8 cellular contexts compared by ENCODE assay signal in the genomic region with DNA sequence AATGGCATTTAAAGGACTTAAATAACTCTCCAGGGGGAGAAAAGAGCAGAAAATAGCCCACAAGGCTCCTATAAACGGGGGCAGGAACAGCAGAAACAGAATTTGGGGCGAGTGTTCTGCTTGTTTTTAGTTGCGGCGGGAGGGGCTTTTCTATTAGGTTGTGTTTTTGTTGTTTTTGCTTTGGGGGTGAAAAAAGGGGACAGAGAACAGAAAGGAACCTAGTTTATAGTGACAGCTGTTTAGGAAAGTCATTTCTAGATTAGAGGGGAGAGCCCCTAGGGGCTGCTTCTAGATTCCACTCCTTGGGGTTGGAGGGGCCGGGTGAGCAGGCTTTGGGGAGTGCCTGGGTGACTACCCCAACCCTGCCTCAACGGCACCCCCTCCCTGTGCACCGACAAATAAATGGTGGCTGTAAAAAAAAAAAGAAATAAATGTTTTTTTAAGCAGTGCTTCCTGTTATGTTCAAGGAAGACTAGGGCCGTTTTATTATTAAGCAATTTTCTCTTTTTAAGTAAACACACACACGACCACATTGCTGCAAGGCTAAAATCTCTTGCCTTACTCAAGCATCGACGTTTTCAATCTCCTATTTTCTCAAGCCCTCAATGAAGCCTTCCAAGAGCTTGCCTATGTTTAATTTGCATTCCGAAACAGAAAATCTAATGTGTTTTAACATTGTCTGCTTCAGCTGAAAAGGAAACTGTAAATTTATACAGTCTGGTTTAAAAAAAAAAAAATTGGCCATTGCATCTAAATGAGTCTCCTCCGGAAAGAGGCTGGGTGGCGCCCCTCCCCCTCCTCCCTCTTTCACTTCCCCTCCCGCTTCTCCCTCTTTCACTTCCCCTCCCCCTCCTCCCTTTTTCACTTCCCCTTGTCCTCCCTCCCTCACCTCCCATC.
DNase-seq lines count a peak whose midpoint lies in the region; ATAC-seq and TF ChIP-seq lines count a peak whose summit lies in the region.

No MANE protein-coding gene starts in this region.

- H3K4me3 ChIP-seq in Peyer's patch (peak overlapping the region; percentile 11 to 32 (median 17)), right atrium auricular region (peak overlapping the region in 1 of 2 donors; percentile 26), skeletal muscle cell (ENCODE audit: low read depth, low read length) (peak overlapping the region; percentile 21)

- TF ChIP-seq CTCF in CD4-positive, alpha-beta T cell (IDR thresholded peaks at IDR 0.05) = no peak
- TF ChIP-seq CTCF in Peyer's patch (IDR thresholded peaks at IDR 0.05) (no peak), right atrium auricular region (IDR thresholded peaks at IDR 0.05) (no peak)

- peak overlapping the region; percentile 95 for H3K27ac Mint-ChIP-seq in CD4-positive, alpha-beta T cell
- H3K27ac Mint-ChIP-seq in activated naive CD4-positive, alpha-beta T cell treated with anti-CD3 and anti-CD28 coated beads, Interleukin-2, amount 10 ng/mL, durations not matched to agents 7 days and 5 days = peak overlapping the region; percentile 96

- no peaks in the 10 kb centered on the region for H3K9me3 ChIP-seq in CD4-positive, alpha-beta T cell (ENCODE audit: control insufficient read depth, low read length)
- H3K9me3 ChIP-seq in Peyer's patch = no peaks in the 10 kb centered on the region
- H3K9me3 ChIP-seq in right atrium auricular region = no peaks in the 10 kb centered on the region

- H3K4me1 ChIP-seq in Peyer's patch = peaks cover 0 to 9% (median 0%) of the 10 kb centered on the region in 4 donors
- peaks cover 0 to 25% of the 10 kb centered on the region in 2 donors for H3K4me1 ChIP-seq in right atrium auricular region

- POLR2A ChIA-PET in CD4-positive, alpha-beta T cell (lab: Charles Lee) = interaction anchor here (0.6 to 3.2 kb wide), 13 partner anchors 10 to 563 kb away, joined by 3 to 56 read pairs (median 4); a partner anchor contains a TSS

- H3K27ac ChIP-seq in CD4-positive, alpha-beta T cell (ENCODE audit: low read depth, low read length) = peak overlapping the region; percentile 83
- peak overlapping the region; percentile 63 to 88 (median 77) for H3K27ac ChIP-seq in Peyer's patch
- peak overlapping the region; percentile 54 to 71 for H3K27ac ChIP-seq in right atrium auricular region

- H3K4me1 Mint-ChIP-seq in CD4-positive, alpha-beta T cell (ENCODE audit: low read depth) = peaks cover 46% of the 10 kb centered on the region
- H3K4me1 Mint-ChIP-seq in activated naive CD4-positive, alpha-beta T cell treated with anti-CD3 and anti-CD28 coated beads, Interleukin-2, amount 10 ng/mL, durations not matched to agents 7 days and 5 days = peaks cover 30% of the 10 kb centered on the region

- DNase-seq in CD4-positive, alpha-beta T cell = peak; percentile 27 to 65 (median 50)
- DNase-seq in Peyer's patch = peak in 2 of 3 donors; percentile 84 to 94
- DNase-seq in activated naive CD4-positive, alpha-beta T cell treated with anti-CD3 and anti-CD28 coated beads, Interleukin-2, amount 10 ng/mL, durations not matched to agents 7 days and 5 days = peak; percentile 79
- DNase-seq in right atrium auricular region (ENCODE audit: low spot score) = peak; percentile 70
- DNase-seq in skeletal muscle cell (ENCODE audit: low read depth) = no peak
- no peak for DNase-seq in NCI-H1930 (lab: John Stamatoyannopoulos, UW)

- peak overlapping the region; percentile 78 for H3K4me3 Mint-ChIP-seq in CD4-positive, alpha-beta T cell
- H3K4me3 Mint-ChIP-seq in activated naive CD4-positive, alpha-beta T cell treated with anti-CD3 and anti-CD28 coated beads, Interleukin-2, amount 10 ng/mL, durations not matched to agents 7 days and 5 days = peak overlapping the region; percentile 61

- intact Hi-C loops in CD4-positive, alpha-beta T cell (cut with DNase I, micrococcal nuclease) = loop anchor here (1.0 to 2.0 kb wide), 5 partner anchors 11 to 370 kb away; no protein-coding TSS in a partner anchor

- ATAC-seq in CD4-positive, alpha-beta T cell (ENCODE audit: poor library complexity) = peak; percentile 48
- peak; percentile 61 for ATAC-seq in GM19324 (IDR thresholded peaks at IDR 0.05; ENCODE audit: low FRiP score, unreplicated experiment)
- peak; percentile 70 for ATAC-seq in HG03280 (IDR thresholded peaks at IDR 0.05; ENCODE audit: unreplicated experiment)

- no peaks in the 10 kb centered on the region for H3K27me3 ChIP-seq in CD4-positive, alpha-beta T cell (ENCODE audit: control insufficient read depth, insufficient read depth, low read length)
- H3K27me3 ChIP-seq in Peyer's patch = no peaks in the 10 kb centered on the region
- no peaks in the 10 kb centered on the region for H3K27me3 ChIP-seq in right atrium auricular region

- CTCF ChIA-PET in CD4-positive, alpha-beta T cell (lab: Charles Lee) = interaction anchor here (1.4 to 1.9 kb wide), 3 partner anchors 11 to 122 kb away, joined by 4 to 9 read pairs (median 6); no protein-coding TSS in a partner anchor
- CTCF ChIA-PET in activated naive CD4-positive, alpha-beta T cell treated with anti-CD3 and anti-CD28 coated beads, Interleukin-2, amount 10 ng/mL, durations not matched to agents 7 days and 5 days (lab: Charles Lee) = no interaction called here

- H3K27me3 Mint-ChIP-seq in CD4-positive, alpha-beta T cell = no peaks in the 10 kb centered on the region
- peaks cover 3% of the 10 kb centered on the region for H3K27me3 Mint-ChIP-seq in activated naive CD4-positive, alpha-beta T cell treated with anti-CD3 and anti-CD28 coated beads, Interleukin-2, amount 10 ng/mL, durations not matched to agents 7 days and 5 days

- TF ChIP-seq POLR2A in Peyer's patch (IDR thresholded peaks at IDR 0.05) = no peak

- H3K36me3 Mint-ChIP-seq in CD4-positive, alpha-beta T cell (ENCODE audit: low read depth) = no peaks in the 10 kb centered on the region
- H3K36me3 Mint-ChIP-seq in activated naive CD4-positive, alpha-beta T cell treated with anti-CD3 and anti-CD28 coated beads, Interleukin-2, amount 10 ng/mL, durations not matched to agents 7 days and 5 days = no peaks in the 10 kb centered on the region

- no peaks in the 10 kb centered on the region for H3K9me3 Mint-ChIP-seq in CD4-positive, alpha-beta T cell
- no peaks in the 10 kb centered on the region for H3K9me3 Mint-ChIP-seq in activated naive CD4-positive, alpha-beta T cell treated with anti-CD3 and anti-CD28 coated beads, Interleukin-2, amount 10 ng/mL, durations not matched to agents 7 days and 5 days

- H3K36me3 ChIP-seq in Peyer's patch = no peaks in the 10 kb centered on the region
- H3K36me3 ChIP-seq in right atrium auricular region = no peaks in the 10 kb centered on the region

Comparison
In these comparisons a context has a peak if more than half of its experiments do, and no peak if none do; other contexts are left out.
1. DNase-seq: peak in CD4-positive, alpha-beta T cell (10 of 10), Peyer's patch (2 of 3), activated naive CD4-positive, alpha-beta T cell treated with anti-CD3 and anti-CD28 coated beads, Interleukin-2, amount 10 ng/mL, durations not matched to agents 7 days and 5 days (single experiment) and right atrium auricular region (single experiment); none in skeletal muscle cell (single experiment) and NCI-H1930 (0 of 2).
2. Peak in every context shown above with its lines, with median percentiles within 50 percentile points of each other: ATAC-seq and H3K27ac ChIP-seq.